19 cellular contexts compared by ENCODE assay signal in the genomic region with DNA sequence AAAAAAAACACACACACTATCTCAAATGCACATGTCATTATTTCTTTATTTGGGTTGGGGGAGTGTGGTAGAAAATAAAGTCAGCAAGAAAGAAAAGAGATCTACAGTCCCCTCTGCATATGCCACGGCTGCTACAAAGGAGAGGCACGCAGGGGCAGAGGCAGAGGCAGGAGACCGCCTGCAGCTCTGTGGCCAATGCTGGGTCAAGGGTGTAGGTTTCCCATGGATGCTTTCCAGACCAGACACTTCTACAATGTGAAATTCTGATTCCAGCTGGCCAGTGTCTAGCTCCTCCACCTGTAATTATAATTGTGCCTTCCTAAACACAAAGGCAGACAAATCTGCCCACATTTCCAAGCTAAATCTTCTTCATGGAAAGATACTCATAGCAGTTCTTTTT. TPM values are rescaled to one million over a fixed set of nuclear protein-coding genes. Genes with fewer than 3 reads are reported as not detected.
DNase-seq lines count a peak whose midpoint lies in the region; ATAC-seq, FAIRE-seq and TF ChIP-seq lines count a peak whose summit lies in the region.
"Had no signal": no experiment of that assay in that cellular context is flagged by ENCODE, and none has a peak within 500 bp of the region (broad histone marks: within the 10 kb centered on the region; RNA-seq: fewer than 3 reads in every experiment).

No MANE protein-coding gene starts in this region.

- peak overlapping the region; percentile 54 for H3K27ac Mint-ChIP-seq in T-helper 17 cell

- H3K9me1 ChIP-seq in keratinocyte (ENCODE audit: control insufficient read depth, extremely low read depth, insufficient read depth, low read length): peaks cover 6% of the 10 kb centered on the region

- H2AFZ ChIP-seq in keratinocyte (ENCODE audit: control insufficient read depth, low read length): no peak overlapping the region

- H3K4me1 ChIP-seq in heart right ventricle (peaks cover 15 to 100% (median 97%) of the 10 kb centered on the region in 9 donors), keratinocyte (ENCODE audit: control insufficient read depth, extremely low read depth, insufficient read depth, low read length) (peaks cover 31% of the 10 kb centered on the region)

- H4K20me1 ChIP-seq in keratinocyte (ENCODE audit: control insufficient read depth, extremely low read depth, insufficient read depth, low read length): peaks cover 31% of the 10 kb centered on the region

- WGBS in heart right ventricle, 2 donors: 27 to 42% methylated on average over 3 of the region's 3 CpGs

- no peak overlapping the region for H3K9ac ChIP-seq in keratinocyte (ENCODE audit: control insufficient read depth, extremely low read depth, insufficient read depth, low read length)

- FAIRE-seq in keratinocyte (lab: Jason Lieb, UNC): no peak
- FAIRE-seq: H54, HepG2, small intestine had no signal

- H3K4me3 ChIP-seq in heart right ventricle: no peak overlapping the region
- no peak overlapping the region for H3K4me3 ChIP-seq in keratinocyte (ENCODE audit: control insufficient read depth in 2 of 3, extremely low read depth in 1 of 3, insufficient read depth in 2 of 3, low read depth in 1 of 3, low read length in 3 of 3)
- H3K4me3 ChIP-seq: ovary, upper lobe of left lung had no signal

- dilution Hi-C loops in keratinocyte (cut with MboI; ENCODE audit: extremely low pct_ligation_motif_present, low sequenced_read_pairs): no loop called here

- peak overlapping the region; percentile 15 for H3K4me3 Mint-ChIP-seq in T-helper 17 cell
- H3K4me3 Mint-ChIP-seq: central memory CD8-positive, alpha-beta T cell; stimulated activated memory B cell treated with anti-CD40 and anti-IgM and Interleukin-4, amounts not matched to agents 10 μg/mL and 1 μg/mL and 100 μg/mL, for 72 hours had no signal

- intact Hi-C loops in Right ventricle myocardium superior (cut with DNase I) (no loop called here), heart right ventricle (cut with DNase I) (no loop called here)

- H3K27me3 ChIP-seq in heart right ventricle (no peaks in the 10 kb centered on the region), keratinocyte (ENCODE audit: control insufficient read depth, extremely low read depth, insufficient read depth, low read length) (no peaks in the 10 kb centered on the region)
- H3K27me3 ChIP-seq: ovary, upper lobe of left lung had no signal

- TF ChIP-seq CTCF in heart right ventricle (IDR thresholded peaks at IDR 0.05) (no peak), keratinocyte (optimal IDR thresholded peaks at IDR 0.05 in 1 of 3, IDR thresholded peaks at IDR 0.05 in 1 of 3, conservative IDR thresholded peaks at IDR 0.05 in 1 of 3; ENCODE audit: extremely low read depth in 1 of 3, insufficient read depth in 2 of 3, low read length in 3 of 3) (no peak)

- H3K36me3 ChIP-seq in heart right ventricle: peaks cover 0 to 13% (median 0%) of the 10 kb centered on the region in 9 donors
- H3K36me3 ChIP-seq in keratinocyte (ENCODE audit: control insufficient read depth in 2 of 2, extremely low read depth in 1 of 2, insufficient read depth in 2 of 2, low read length in 2 of 2): peaks cover 14 to 40% of the 10 kb centered on the region in 2 experiments
- H3K36me3 ChIP-seq: ovary had no signal

- H3K27ac ChIP-seq in heart right ventricle (peak overlapping the region in 5 of 10 donors; percentile 0 to 48 (median 2)), keratinocyte (ENCODE audit: control insufficient read depth, insufficient read depth, low read length) (peak overlapping the region; percentile 15)
- H3K27ac ChIP-seq: ovary had no signal

- peaks cover 100% of the 10 kb centered on the region for H3K79me2 ChIP-seq in keratinocyte (ENCODE audit: control insufficient read depth, insufficient read depth, low read length)

- ATAC-seq in Right ventricle myocardium superior (ENCODE audit: poor library complexity): peak; percentile 43
- ATAC-seq in heart right ventricle: no peak
- no peak for ATAC-seq in T-helper 17 cell
- ATAC-seq in GM19463 (IDR thresholded peaks at IDR 0.05; ENCODE audit: unreplicated experiment): no peak
- ATAC-seq: HepG2 had no signal

- H3K36me3 Mint-ChIP-seq in T-helper 17 cell (ENCODE audit: low read depth): peaks cover 3% of the 10 kb centered on the region
- H3K36me3 Mint-ChIP-seq: activated naive CD4-positive, alpha-beta T cell treated with anti-CD3 and anti-CD28 coated beads, Interleukin-2, amount 50 U/mL, for 72 hours had no signal

- peaks cover 72% of the 10 kb centered on the region for H3K4me1 Mint-ChIP-seq in T-helper 17 cell

- H3K4me2 ChIP-seq in keratinocyte (ENCODE audit: control insufficient read depth, extremely low read depth, insufficient read depth, low read depth, low read length): no peak overlapping the region

- H3K27me3 Mint-ChIP-seq in T-helper 17 cell: no peaks in the 10 kb centered on the region
- H3K27me3 Mint-ChIP-seq: central memory CD8-positive, alpha-beta T cell; stimulated activated memory B cell treated with anti-CD40 and anti-IgM and Interleukin-4, amounts not matched to agents 10 μg/mL and 1 μg/mL and 100 μg/mL, for 72 hours had no signal

- DNase-seq in Right ventricle myocardium superior (peak; percentile 39), heart right ventricle (no peak), T-helper 17 cell (no peak), keratinocyte (ENCODE audit: low read depth, low spot score) (no peak), NCI-H1048 (lab: John Stamatoyannopoulos, UW) (no peak), cerebellum (ENCODE audit: low spot score) (no peak), NCI-H2081 (lab: John Stamatoyannopoulos, UW) (no peak)
- DNase-seq: activated CD8-positive, alpha-beta memory T cell treated with anti-CD3 and anti-CD28 coated beads, Interleukin-2, amount 50 U/mL, for 4 hours; NCI-H748 treated with DMSO at 0.1 percent for 48 hours; small intestine; T-helper 2 cell; upper lobe of left lung had no signal

- H3K9me3 ChIP-seq in heart right ventricle (no peaks in the 10 kb centered on the region), T-helper 17 cell (ENCODE audit: control insufficient read depth, low read length, poor library complexity, severe bottlenecking) (no peaks in the 10 kb centered on the region), keratinocyte (ENCODE audit: control insufficient read depth, low read depth, low read length) (no peaks in the 10 kb centered on the region)
- H3K9me3 ChIP-seq: ovary, upper lobe of left lung had no signal

RNA-seq across cellular contexts. Expression of a gene that starts 19.2 kb away (rescaled TPM):
- total RNA-seq in Right ventricle myocardium superior (23.9 TPM), heart right ventricle (10 to 100 TPM; 17.6 to 33.2 (median 19.8) TPM), T-helper 17 cell (10 to 100 TPM; 82.2 to 90.5 TPM), cerebellum (17.6 TPM)
- polyA plus RNA-seq in heart right ventricle (10 to 100 TPM; 16.4 to 26.7 TPM), keratinocyte (29.3 to 85.5 TPM (median 34.1 TPM) in 3 replicates)
- polyA plus RNA-seq in keratinocyte (2011; ENCODE audit: low read depth): 22.7 TPM
- 47.2 and 61.5 TPM in 2 replicates for polyA plus RNA-seq in keratinocyte (2011; cell fraction: cytosol; rRNA removed)
- polyA plus RNA-seq in keratinocyte (2011; cell fraction: nucleus; rRNA removed): 73.8 and 86.1 TPM in 2 replicates
- 37.9 and 59.4 TPM in 2 replicates for polyA plus RNA-seq in keratinocyte (2012; ENCODE audit: low replicate concordance)
- 24.4 to 39.4 TPM (median 29.8 TPM) in 3 replicates for polyA minus RNA-seq in keratinocyte
- polyA minus RNA-seq in keratinocyte (2011; cell fraction: cytosol; rRNA and poly(A)+ RNA removed): 77.5 TPM
- 33.3 and 50.4 TPM in 2 replicates for polyA minus RNA-seq in keratinocyte (2011; cell fraction: nucleus; rRNA and poly(A)+ RNA removed)

RNA-seq across cellular contexts. Expression of a gene that starts 41.5 kb away (rescaled TPM):
- total RNA-seq in Right ventricle myocardium superior (12.9 TPM), heart right ventricle (10 to 100 TPM; 13.7 to 26.4 (median 17.5) TPM), T-helper 17 cell (10 to 100 TPM; 61.5 to 67.4 TPM), cerebellum (60.3 TPM)
- polyA plus RNA-seq in heart right ventricle (10 to 100 TPM; 25.9 to 37.7 TPM), keratinocyte (19.4 to 31.8 TPM (median 23.0 TPM) in 3 replicates)
- 39.4 TPM for polyA plus RNA-seq in keratinocyte (2011; ENCODE audit: low read depth)
- 10.1 and 13.0 TPM in 2 replicates for polyA plus RNA-seq in keratinocyte (2011; cell fraction: cytosol; rRNA removed)
- 69.4 and 79.4 TPM in 2 replicates for polyA plus RNA-seq in keratinocyte (2011; cell fraction: nucleus; rRNA removed)
- 21.9 and 45.2 TPM in 2 replicates for polyA plus RNA-seq in keratinocyte (2012; ENCODE audit: low replicate concordance)
- polyA minus RNA-seq in keratinocyte: 42.9 to 79.9 TPM (median 43.5 TPM) in 3 replicates
- 16.3 TPM for polyA minus RNA-seq in keratinocyte (2011; cell fraction: cytosol; rRNA and poly(A)+ RNA removed)
- 36.1 and 37.4 TPM in 2 replicates for polyA minus RNA-seq in keratinocyte (2011; cell fraction: nucleus; rRNA and poly(A)+ RNA removed)
